ENCODE assay signal across 10 cellular contexts in the genomic region with DNA sequence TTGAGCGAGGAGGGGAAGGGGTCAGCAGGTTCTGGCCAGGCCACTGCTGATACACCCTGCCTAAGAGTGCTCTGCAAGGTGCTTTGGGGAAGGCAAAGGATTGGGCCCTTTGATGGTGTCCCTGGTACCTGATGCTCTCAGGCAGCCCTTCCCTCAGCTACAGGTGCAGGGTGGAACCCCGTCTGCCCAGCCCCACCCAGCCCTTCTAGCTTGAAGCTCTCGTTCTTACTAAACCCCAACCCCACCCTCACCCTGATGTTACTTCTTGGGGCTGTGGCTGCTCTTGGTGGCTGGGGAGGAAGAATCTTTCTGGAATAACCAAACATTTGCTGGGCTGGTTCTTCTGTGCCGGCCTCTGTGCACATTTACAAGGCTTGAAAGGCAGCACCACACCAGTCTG. TPM values are rescaled to one million over a fixed set of nuclear protein-coding genes. Genes with fewer than 3 reads are reported as not detected.
DNase-seq lines count a peak whose midpoint lies in the region; ATAC-seq and TF ChIP-seq lines count a peak whose summit lies in the region.
"Had no signal": no experiment of that assay in that cellular context is flagged by ENCODE, and none has a peak within 500 bp of the region (broad histone marks: within the 10 kb centered on the region; RNA-seq: fewer than 3 reads in every experiment).

No MANE protein-coding gene starts in this region.

- H3K4me3 ChIP-seq in cardiac muscle cell (no peak overlapping the region), ascending aorta (peak overlapping the region; percentile 4 to 29), mononuclear cell (ENCODE audit: low read length) (peak overlapping the region; percentile 3), tibial nerve (no peak overlapping the region)

- H3K36me3 ChIP-seq in cardiac muscle cell (no peaks in the 10 kb centered on the region), ascending aorta (peaks cover 13 to 15% of the 10 kb centered on the region in 2 donors), tibial nerve (peaks cover 0 to 10% (median 0%) of the 10 kb centered on the region in 3 donors)

- H3K27ac ChIP-seq in cardiac muscle cell: peak overlapping the region; percentile 38
- peak overlapping the region; percentile 92 to 95 for H3K27ac ChIP-seq in ascending aorta
- H3K27ac ChIP-seq in tibial nerve: peak overlapping the region; percentile 26 to 96 (median 80)

- intact Hi-C loops in cardiac septum (cut with DNase I) (no loop called here), ascending aorta (cut with DNase I) (no loop called here)

- no peaks in the 10 kb centered on the region for H3K27me3 ChIP-seq in cardiac muscle cell
- no peaks in the 10 kb centered on the region for H3K27me3 ChIP-seq in ascending aorta
- no peaks in the 10 kb centered on the region for H3K27me3 ChIP-seq in mononuclear cell (ENCODE audit: insufficient read depth, low read length)
- H3K27me3 ChIP-seq in tibial nerve: no peaks in the 10 kb centered on the region

- WGBS in tibial nerve, 2 donors: 45 to 48% methylated on average over 4 of the region's 4 CpGs

- DNase-seq in cardiac muscle cell (ENCODE audit: low read depth in 1 of 2, low spot score in 1 of 2): no peak
- no peak for DNase-seq in cardiac septum (ENCODE audit: low spot score)
- DNase-seq in ascending aorta (ENCODE audit: low spot score in 2 of 2): no peak
- peak in 1 of 2 donors; percentile 4 for DNase-seq in tibial nerve (ENCODE audit: low spot score in 2 of 2)
- DNase-seq in medulla oblongata (ENCODE audit: extremely low spot score): no peak
- DNase-seq in NCI-H446 (lab: John Stamatoyannopoulos, UW): no peak
- DNase-seq: activated CD4-positive, alpha-beta T cell treated with anti-CD3 and anti-CD28 coated beads, Interleukin-2, amount 50 U/mL, for 4 hours had no signal

- ATAC-seq in GM19324 (IDR thresholded peaks at IDR 0.05; ENCODE audit: low FRiP score, unreplicated experiment): no peak

- TF ChIP-seq CTCF in cardiac muscle cell (IDR thresholded peaks at IDR 0.05; ENCODE audit: low read depth, low read length) (no peak), ascending aorta (IDR thresholded peaks at IDR 0.05) (no peak), tibial nerve (IDR thresholded peaks at IDR 0.05) (no peak)

- H3K9me3 ChIP-seq in cardiac muscle cell (ENCODE audit: low read depth) (no peaks in the 10 kb centered on the region), ascending aorta (no peaks in the 10 kb centered on the region), mononuclear cell (ENCODE audit: low read depth, low read length) (no peaks in the 10 kb centered on the region), tibial nerve (no peaks in the 10 kb centered on the region)

- TF ChIP-seq POLR2A in tibial nerve (IDR thresholded peaks at IDR 0.05): no peak

- peaks cover 27% of the 10 kb centered on the region for H3K4me1 ChIP-seq in cardiac muscle cell (ENCODE audit: low read depth)
- peaks cover 58 to 78% of the 10 kb centered on the region in 2 donors for H3K4me1 ChIP-seq in ascending aorta
- H3K4me1 ChIP-seq in mononuclear cell (ENCODE audit: insufficient read depth, low read length): peaks cover 94% of the 10 kb centered on the region
- peaks cover 0 to 92% (median 90%) of the 10 kb centered on the region in 4 donors for H3K4me1 ChIP-seq in tibial nerve

- TF ChIP-seq EP300 in tibial nerve (IDR thresholded peaks at IDR 0.05): no peak

RNA-seq across cellular contexts. Expression of a gene that starts 6.4 kb away (rescaled TPM):
- total RNA-seq in cardiac muscle cell: 160 and 179 TPM in 2 replicates
- polyA plus RNA-seq in cardiac muscle cell: 255 and 285 TPM in 2 replicates
- total RNA-seq in cardiac septum: 153 TPM
- 283 TPM for total RNA-seq in ascending aorta
- total RNA-seq in mononuclear cell: 243 TPM
- 100 to 1,000 TPM; 201 to 265 (median 243) TPM for total RNA-seq in tibial nerve

RNA-seq across cellular contexts. Expression of a gene that starts 26.6 kb away (rescaled TPM):
- 16.7 and 25.9 TPM in 2 replicates for total RNA-seq in cardiac muscle cell
- 20.6 and 23.1 TPM in 2 replicates for polyA plus RNA-seq in cardiac muscle cell
- total RNA-seq in cardiac septum: 26.5 TPM
- total RNA-seq in ascending aorta: 24.2 TPM
- 0.42 TPM for total RNA-seq in mononuclear cell
- 100 to 1,000 TPM; 251 to 334 (median 261) TPM for total RNA-seq in tibial nerve

RNA-seq across cellular contexts. Expression of a gene that starts 36.5 kb away (rescaled TPM):
- total RNA-seq in cardiac muscle cell: 26.4 and 29.2 TPM in 2 replicates
- polyA plus RNA-seq in cardiac muscle cell: 16.4 and 18.1 TPM in 2 replicates
- 25.7 TPM for total RNA-seq in cardiac septum
- total RNA-seq in ascending aorta: not detected
- total RNA-seq in mononuclear cell: not detected
- total RNA-seq in tibial nerve: 1 to 10 TPM; 2.0 to 3.1 (median 2.5) TPM
- total RNA-seq: NCI-H460 had no signal

RNA-seq across cellular contexts. Expression of a gene that starts 37.3 kb away (rescaled TPM):
- 9.5 and 14.7 TPM in 2 replicates for total RNA-seq in cardiac muscle cell
- 13.4 and 18.5 TPM in 2 replicates for polyA plus RNA-seq in cardiac muscle cell
- total RNA-seq in cardiac septum: 6.6 TPM
- not detected for total RNA-seq in ascending aorta
- total RNA-seq in mononuclear cell: not detected
- 1 to 10 TPM in 2 of 4 donors, under 1 TPM in 2; 0.21 to 8.1 (median 1.5) TPM for total RNA-seq in tibial nerve

RNA-seq across cellular contexts. Expression of a gene that starts 49.9 kb away (rescaled TPM):
- total RNA-seq in cardiac muscle cell: 61.0 and 75.3 TPM in 2 replicates
- polyA plus RNA-seq in cardiac muscle cell: 106 and 110 TPM in 2 replicates
- 45.7 TPM for total RNA-seq in cardiac septum
- 231 TPM for total RNA-seq in ascending aorta
- 19.0 TPM for total RNA-seq in mononuclear cell
- total RNA-seq in tibial nerve: 100 to 1,000 TPM in 1 of 4 donors, 10 to 100 TPM in 3; 42.0 to 129 (median 56.2) TPM

Comparison
In these comparisons a context has a peak if more than half of its experiments do, and no peak if none do; other contexts are left out.
1. H3K27ac ChIP-seq: peak in every context shown above with its lines; median percentile 94 in ascending aorta; 80 in tibial nerve; 38 in cardiac muscle cell.
2. H3K4me3 ChIP-seq: peak in ascending aorta (2 of 2) and mononuclear cell (single experiment); none in cardiac muscle cell (single experiment) and tibial nerve (0 of 4).
3. RNA of a gene that starts 26.6 kb away (total RNA-seq): 251 to 334 TPM in tibial nerve, 26.5 TPM in cardiac septum (single experiment), 16.7 to 25.9 TPM in cardiac muscle cell and 24.2 TPM in ascending aorta (single experiment); 0.42 TPM in mononuclear cell (single experiment); every median in the first group is over 10 times any median in the second.